Comparison of ENCODE assay signal across 1 cellular context in the genomic region with DNA sequence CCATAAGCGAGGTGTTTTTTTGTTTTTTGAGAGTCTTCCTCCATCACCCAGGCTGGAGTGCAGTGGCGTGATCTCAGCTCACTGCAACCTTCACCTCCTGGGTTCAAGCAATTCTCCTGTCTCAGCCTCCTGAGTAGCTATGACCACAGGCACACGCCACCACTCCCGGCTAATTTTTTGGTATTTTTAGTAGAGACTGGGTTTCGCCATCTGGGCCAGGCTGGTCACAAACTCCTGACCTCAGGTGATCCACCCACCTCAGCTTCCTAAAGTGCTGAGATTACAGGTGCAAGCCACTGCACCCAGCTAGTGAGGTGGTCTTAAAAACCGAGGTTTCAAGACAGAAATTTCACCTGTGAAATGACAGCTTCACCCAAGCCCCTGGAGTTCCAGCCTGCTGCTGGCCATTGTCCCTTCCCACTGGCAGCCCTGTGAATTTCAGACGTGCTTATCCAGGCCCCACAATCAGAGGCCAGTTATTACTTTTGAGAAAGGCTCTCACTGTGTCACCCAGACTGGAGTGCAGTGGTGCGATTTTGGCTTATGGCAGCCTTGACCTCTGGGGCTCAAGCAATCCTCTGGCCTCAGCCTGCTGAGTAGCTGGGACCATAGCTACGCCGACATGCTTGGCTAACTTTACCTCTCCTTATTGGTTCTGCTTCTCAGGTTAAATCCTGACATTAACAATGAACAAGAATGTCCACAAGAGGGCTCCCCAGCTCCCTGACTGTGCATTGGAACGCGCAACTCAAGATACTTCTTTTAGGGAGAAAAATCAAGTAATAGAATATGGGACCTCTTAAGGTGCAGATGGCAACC.
A peak's percentile ranks its signal among the peaks of the same experiment; 100 is the strongest.
TF ChIP-seq lines count a peak whose summit lies in the region.

No MANE protein-coding gene starts in this region.

TF ChIP-seq in K562, 482 proteins besides CTCF, POLR2A, EP300 and RAD21 (continued from another document and continues in another):
- TF ChIP-seq, protein P1, sequence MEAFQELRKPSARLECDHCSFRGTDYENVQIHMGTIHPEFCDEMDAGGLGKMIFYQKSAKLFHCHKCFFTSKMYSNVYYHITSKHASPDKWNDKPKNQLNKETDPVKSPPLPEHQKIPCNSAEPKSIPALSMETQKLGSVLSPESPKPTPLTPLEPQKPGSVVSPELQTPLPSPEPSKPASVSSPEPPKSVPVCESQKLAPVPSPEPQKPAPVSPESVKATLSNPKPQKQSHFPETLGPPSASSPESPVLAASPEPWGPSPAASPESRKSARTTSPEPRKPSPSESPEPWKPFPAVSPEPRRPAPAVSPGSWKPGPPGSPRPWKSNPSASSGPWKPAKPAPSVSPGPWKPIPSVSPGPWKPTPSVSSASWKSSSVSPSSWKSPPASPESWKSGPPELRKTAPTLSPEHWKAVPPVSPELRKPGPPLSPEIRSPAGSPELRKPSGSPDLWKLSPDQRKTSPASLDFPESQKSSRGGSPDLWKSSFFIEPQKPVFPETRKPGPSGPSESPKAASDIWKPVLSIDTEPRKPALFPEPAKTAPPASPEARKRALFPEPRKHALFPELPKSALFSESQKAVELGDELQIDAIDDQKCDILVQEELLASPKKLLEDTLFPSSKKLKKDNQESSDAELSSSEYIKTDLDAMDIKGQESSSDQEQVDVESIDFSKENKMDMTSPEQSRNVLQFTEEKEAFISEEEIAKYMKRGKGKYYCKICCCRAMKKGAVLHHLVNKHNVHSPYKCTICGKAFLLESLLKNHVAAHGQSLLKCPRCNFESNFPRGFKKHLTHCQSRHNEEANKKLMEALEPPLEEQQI (IDR thresholded peaks at IDR 0.05), result no peak
- no peak for TF ChIP-seq ADNP (tag; IDR thresholded peaks at IDR 0.05)
- no peak for TF ChIP-seq ESRRA (IDR thresholded peaks at IDR 0.05; ENCODE audit: borderline replicate concordance, low read depth)
- TF ChIP-seq, protein P2, sequence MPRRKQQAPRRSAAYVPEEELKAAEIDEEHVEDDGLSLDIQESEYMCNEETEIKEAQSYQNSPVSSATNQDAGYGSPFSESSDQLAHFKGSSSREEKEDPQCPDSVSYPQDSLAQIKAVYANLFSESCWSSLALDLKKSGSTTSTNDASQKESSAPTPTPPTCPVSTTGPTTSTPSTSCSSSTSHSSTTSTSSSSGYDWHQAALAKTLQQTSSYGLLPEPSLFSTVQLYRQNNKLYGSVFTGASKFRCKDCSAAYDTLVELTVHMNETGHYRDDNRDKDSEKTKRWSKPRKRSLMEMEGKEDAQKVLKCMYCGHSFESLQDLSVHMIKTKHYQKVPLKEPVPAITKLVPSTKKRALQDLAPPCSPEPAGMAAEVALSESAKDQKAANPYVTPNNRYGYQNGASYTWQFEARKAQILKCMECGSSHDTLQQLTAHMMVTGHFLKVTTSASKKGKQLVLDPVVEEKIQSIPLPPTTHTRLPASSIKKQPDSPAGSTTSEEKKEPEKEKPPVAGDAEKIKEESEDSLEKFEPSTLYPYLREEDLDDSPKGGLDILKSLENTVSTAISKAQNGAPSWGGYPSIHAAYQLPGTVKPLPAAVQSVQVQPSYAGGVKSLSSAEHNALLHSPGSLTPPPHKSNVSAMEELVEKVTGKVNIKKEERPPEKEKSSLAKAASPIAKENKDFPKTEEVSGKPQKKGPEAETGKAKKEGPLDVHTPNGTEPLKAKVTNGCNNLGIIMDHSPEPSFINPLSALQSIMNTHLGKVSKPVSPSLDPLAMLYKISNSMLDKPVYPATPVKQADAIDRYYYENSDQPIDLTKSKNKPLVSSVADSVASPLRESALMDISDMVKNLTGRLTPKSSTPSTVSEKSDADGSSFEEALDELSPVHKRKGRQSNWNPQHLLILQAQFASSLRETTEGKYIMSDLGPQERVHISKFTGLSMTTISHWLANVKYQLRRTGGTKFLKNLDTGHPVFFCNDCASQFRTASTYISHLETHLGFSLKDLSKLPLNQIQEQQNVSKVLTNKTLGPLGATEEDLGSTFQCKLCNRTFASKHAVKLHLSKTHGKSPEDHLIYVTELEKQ (CRISPR knock-in tag; IDR thresholded peaks at IDR 0.05), result no peak
- no peak for TF ChIP-seq OTX1 (CRISPR knock-in tag; IDR thresholded peaks at IDR 0.05)
- TF ChIP-seq ARNT (IDR thresholded peaks at IDR 0.05), result no peak
- TF ChIP-seq TBL1XR1 (IDR thresholded peaks at IDR 0.05; ENCODE audit: low read length in 2 of 2), result no peak
- no peak for TF ChIP-seq ZNF3 (CRISPR knock-in tag; IDR thresholded peaks at IDR 0.05)
- TF ChIP-seq, protein P3, sequence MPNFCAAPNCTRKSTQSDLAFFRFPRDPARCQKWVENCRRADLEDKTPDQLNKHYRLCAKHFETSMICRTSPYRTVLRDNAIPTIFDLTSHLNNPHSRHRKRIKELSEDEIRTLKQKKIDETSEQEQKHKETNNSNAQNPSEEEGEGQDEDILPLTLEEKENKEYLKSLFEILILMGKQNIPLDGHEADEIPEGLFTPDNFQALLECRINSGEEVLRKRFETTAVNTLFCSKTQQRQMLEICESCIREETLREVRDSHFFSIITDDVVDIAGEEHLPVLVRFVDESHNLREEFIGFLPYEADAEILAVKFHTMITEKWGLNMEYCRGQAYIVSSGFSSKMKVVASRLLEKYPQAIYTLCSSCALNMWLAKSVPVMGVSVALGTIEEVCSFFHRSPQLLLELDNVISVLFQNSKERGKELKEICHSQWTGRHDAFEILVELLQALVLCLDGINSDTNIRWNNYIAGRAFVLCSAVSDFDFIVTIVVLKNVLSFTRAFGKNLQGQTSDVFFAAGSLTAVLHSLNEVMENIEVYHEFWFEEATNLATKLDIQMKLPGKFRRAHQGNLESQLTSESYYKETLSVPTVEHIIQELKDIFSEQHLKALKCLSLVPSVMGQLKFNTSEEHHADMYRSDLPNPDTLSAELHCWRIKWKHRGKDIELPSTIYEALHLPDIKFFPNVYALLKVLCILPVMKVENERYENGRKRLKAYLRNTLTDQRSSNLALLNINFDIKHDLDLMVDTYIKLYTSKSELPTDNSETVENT (CRISPR knock-in tag; IDR thresholded peaks at IDR 0.05), result no peak
- TF ChIP-seq FOSL1 (tag; conservative IDR thresholded peaks at IDR 0.05), result no peak
- no peak for TF ChIP-seq ZNF232 (CRISPR knock-in tag; IDR thresholded peaks at IDR 0.05)
- TF ChIP-seq TEAD4 (IDR thresholded peaks at IDR 0.05; ENCODE audit: low read length), result peak; percentile 56
- no peak for TF ChIP-seq TEAD4 (CRISPR knock-in tag; IDR thresholded peaks at IDR 0.05; ENCODE audit: borderline replicate concordance)
- no peak for TF ChIP-seq BMI1 (IDR thresholded peaks at IDR 0.05; ENCODE audit: low read length)
- peak; percentile 45 for TF ChIP-seq CTCFL (IDR thresholded peaks at IDR 0.05; ENCODE audit: borderline replicate concordance, insufficient read depth, low read depth, low read length, poor library complexity, severe bottlenecking)
- no peak for TF ChIP-seq MXD1 (CRISPR knock-in tag; IDR thresholded peaks at IDR 0.05; ENCODE audit: borderline replicate concordance, poor library complexity, severe bottlenecking)
- peak; percentile 46 for TF ChIP-seq MYNN (IDR thresholded peaks at IDR 0.05)
- no peak for TF ChIP-seq MYNN (CRISPR knock-in tag; IDR thresholded peaks at IDR 0.05)
- TF ChIP-seq, protein P4, sequence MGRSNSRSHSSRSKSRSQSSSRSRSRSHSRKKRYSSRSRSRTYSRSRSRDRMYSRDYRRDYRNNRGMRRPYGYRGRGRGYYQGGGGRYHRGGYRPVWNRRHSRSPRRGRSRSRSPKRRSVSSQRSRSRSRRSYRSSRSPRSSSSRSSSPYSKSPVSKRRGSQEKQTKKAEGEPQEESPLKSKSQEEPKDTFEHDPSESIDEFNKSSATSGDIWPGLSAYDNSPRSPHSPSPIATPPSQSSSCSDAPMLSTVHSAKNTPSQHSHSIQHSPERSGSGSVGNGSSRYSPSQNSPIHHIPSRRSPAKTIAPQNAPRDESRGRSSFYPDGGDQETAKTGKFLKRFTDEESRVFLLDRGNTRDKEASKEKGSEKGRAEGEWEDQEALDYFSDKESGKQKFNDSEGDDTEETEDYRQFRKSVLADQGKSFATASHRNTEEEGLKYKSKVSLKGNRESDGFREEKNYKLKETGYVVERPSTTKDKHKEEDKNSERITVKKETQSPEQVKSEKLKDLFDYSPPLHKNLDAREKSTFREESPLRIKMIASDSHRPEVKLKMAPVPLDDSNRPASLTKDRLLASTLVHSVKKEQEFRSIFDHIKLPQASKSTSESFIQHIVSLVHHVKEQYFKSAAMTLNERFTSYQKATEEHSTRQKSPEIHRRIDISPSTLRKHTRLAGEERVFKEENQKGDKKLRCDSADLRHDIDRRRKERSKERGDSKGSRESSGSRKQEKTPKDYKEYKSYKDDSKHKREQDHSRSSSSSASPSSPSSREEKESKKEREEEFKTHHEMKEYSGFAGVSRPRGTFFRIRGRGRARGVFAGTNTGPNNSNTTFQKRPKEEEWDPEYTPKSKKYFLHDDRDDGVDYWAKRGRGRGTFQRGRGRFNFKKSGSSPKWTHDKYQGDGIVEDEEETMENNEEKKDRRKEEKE (IDR thresholded peaks at IDR 0.05; ENCODE audit: borderline replicate concordance in 1 of 2, control insufficient read depth in 1 of 2, low read depth in 2 of 2, low read length in 1 of 2), result 0 out of 4 replicates have a peak, but pooled peaks of 1 of the 2 experiments have one; percentile 58
- no peak for TF ChIP-seq ZC3H4 (CRISPR knock-in tag; IDR thresholded peaks at IDR 0.05; ENCODE audit: borderline replicate concordance)
- TF ChIP-seq, protein P5, sequence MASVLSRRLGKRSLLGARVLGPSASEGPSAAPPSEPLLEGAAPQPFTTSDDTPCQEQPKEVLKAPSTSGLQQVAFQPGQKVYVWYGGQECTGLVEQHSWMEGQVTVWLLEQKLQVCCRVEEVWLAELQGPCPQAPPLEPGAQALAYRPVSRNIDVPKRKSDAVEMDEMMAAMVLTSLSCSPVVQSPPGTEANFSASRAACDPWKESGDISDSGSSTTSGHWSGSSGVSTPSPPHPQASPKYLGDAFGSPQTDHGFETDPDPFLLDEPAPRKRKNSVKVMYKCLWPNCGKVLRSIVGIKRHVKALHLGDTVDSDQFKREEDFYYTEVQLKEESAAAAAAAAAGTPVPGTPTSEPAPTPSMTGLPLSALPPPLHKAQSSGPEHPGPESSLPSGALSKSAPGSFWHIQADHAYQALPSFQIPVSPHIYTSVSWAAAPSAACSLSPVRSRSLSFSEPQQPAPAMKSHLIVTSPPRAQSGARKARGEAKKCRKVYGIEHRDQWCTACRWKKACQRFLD (CRISPR knock-in tag; IDR thresholded peaks at IDR 0.05), result 0 out of 2 replicates have a peak, but pooled peaks have one; percentile 14
- TF ChIP-seq, protein P6, sequence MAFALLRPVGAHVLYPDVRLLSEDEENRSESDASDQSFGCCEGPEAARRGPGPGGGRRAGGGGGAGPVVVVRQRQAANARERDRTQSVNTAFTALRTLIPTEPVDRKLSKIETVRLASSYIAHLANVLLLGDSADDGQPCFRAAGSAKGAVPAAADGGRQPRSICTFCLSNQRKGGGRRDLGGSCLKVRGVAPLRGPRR (CRISPR knock-in tag; IDR thresholded peaks at IDR 0.05), result no peak
- TF ChIP-seq ZNF551 (CRISPR knock-in tag; IDR thresholded peaks at IDR 0.05), result no peak
- TF ChIP-seq BDP1 (IDR thresholded peaks at IDR 0.05; ENCODE audit: insufficient read depth, insufficient read length), result no peak
- TF ChIP-seq SMC3 (conservative IDR thresholded peaks at IDR 0.05; ENCODE audit: insufficient read depth, low read depth, low read length), result peak; percentile 67
- peak; percentile 14; the same call in 1 of the 2 replicates for TF ChIP-seq ZNF224 (CRISPR knock-in tag; IDR thresholded peaks at IDR 0.05)
- no peak for TF ChIP-seq PYGO2 (tag; IDR thresholded peaks at IDR 0.05)
- TF ChIP-seq BACH1 (tag; IDR thresholded peaks at IDR 0.05), result no peak
- no peak for TF ChIP-seq WHSC1 (IDR thresholded peaks at IDR 0.05; ENCODE audit: low read length)
- no peak for TF ChIP-seq ZNF274 (IDR thresholded peaks at IDR 0.05; ENCODE audit: borderline replicate concordance, low read depth, low read length)
- TF ChIP-seq MEF2A (IDR thresholded peaks at IDR 0.05; ENCODE audit: control insufficient read depth, low read depth, low read length), result no peak
- TF ChIP-seq, protein P7, sequence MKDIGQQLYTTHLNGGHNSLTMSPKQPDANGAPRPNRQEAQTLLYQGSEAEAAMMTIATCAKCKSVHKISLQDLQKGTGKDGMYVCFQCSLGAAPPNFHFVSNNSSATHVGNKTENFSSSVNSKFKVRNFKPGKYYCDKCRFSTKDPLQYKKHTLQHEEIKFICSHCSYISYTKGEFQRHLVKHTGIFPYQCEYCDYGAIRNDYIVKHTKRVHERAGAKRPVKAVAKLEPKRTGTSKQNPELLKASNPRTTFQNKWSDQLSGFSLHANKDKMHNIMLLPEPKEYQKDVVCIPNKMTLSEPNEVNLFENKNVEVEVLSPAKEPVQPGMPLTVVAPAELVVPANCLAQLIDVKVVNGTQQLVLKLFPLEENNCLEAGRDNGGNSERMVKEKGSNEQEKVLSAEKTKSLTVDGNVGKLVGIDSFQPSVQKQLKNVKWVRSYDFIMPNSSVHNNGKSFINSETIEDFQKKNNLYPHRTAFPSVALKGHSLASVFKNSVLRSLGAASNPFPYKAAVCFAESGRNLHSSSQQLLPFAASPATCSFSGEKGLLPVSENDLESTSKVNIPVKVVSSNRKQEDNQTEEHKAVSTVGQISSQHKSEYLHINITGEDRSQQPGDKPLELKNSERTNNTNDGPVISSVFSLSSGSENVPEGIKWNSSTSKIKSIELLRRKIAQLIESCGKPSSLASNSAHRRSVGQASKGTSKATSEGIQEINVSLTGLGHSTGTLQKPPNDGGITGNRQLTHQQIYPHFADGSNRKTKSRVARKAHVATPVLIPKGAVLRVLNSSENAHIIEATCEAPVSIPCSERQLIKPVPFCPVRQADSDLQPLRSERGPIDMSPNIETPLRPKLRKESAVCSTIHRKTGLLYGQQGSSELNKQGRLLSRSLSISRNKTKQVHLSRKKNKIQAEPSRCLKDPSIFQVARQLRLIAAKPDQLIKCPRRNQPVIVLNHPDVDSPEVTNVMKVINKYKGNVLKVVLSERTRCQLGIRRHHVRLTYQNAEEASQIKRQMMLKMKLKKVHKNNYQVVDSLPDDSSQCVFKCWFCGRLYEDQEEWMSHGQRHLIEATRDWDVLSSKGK (CRISPR knock-in tag; IDR thresholded peaks at IDR 0.05), result no peak
- no peak for TF ChIP-seq CXXC5 (CRISPR knock-in tag; IDR thresholded peaks at IDR 0.05)
- no peak for TF ChIP-seq ZNF644 (tag; IDR thresholded peaks at IDR 0.05; ENCODE audit: low read depth)
